Comparison of ENCODE assay signal across 8 cellular contexts in the genomic region with DNA sequence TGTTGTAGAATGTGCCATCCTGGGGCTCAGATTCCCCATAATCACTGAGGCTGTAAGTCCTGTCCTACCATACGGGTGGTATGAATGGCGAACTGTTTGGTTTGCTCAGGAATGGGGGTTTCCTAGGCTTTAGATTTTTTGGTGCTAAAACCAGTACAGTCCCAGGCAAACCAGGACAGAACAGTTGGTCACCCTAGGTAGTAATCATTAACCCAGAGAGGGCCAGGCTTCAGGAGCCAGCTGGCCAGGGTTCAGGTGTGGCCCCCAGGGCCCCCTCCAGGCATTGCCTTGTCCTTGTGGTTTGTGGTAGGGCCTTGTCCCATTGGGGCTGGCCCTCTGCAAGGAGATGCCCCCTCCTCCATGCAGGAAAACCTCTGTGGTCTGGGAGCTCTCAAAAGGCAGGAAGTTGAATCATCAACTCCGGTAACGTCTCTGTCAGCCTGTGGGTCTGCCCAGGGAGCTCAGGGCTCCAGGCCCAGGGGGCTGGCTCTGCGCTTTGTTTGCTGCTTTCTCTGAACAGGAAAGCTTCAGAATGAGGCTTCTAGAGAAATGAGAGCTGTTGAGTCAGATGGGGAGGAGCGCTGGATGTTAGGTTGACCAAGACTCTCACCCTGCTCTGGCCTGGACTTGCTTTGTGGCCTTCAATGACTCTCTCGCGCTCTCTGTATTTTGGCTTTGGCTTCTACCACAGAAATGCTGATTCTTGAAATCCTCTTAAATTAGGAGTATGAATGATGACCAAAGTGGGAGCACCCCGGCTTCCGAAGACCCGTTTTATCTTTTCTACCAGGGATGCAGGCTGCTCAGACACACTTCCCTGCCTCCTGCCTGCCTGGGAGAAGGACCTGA. TPM values are rescaled to one million over a fixed set of nuclear protein-coding genes. Genes with fewer than 3 reads are reported as not detected.
DNase-seq lines count a peak whose midpoint lies in the region; ATAC-seq and TF ChIP-seq lines count a peak whose summit lies in the region.

No MANE protein-coding gene starts in this region.

- H3K9me2 ChIP-seq in hepatocyte (replicated peaks; ENCODE audit: insufficient read depth): no peaks in the 10 kb centered on the region

- H4K20me1 ChIP-seq in hepatocyte (ENCODE audit: insufficient read depth, poor library complexity, severe bottlenecking): no peaks in the 10 kb centered on the region

- peak; percentile 73 for ATAC-seq in HG03342 (IDR thresholded peaks at IDR 0.05; ENCODE audit: unreplicated experiment)
- peak; percentile 99 for ATAC-seq in activated naive CD8-positive, alpha-beta T cell treated with anti-CD3 and anti-CD28 coated beads, Interleukin-2, amount 10 ng/mL, durations not matched to agents 7 days and 5 days (ENCODE audit: low read depth)

- H3K4me3 ChIP-seq in hepatocyte: no peak overlapping the region

- H3K27ac ChIP-seq in hepatocyte: peak overlapping the region; percentile 90

- peak overlapping the region; percentile 98 for H3K27ac Mint-ChIP-seq in activated naive CD8-positive, alpha-beta T cell treated with anti-CD3 and anti-CD28 coated beads, Interleukin-2, amount 10 ng/mL, durations not matched to agents 7 days and 5 days

- TF ChIP-seq CTCF in hepatocyte (IDR thresholded peaks at IDR 0.05; ENCODE audit: poor library complexity): no peak

- H3K4me1 ChIP-seq in hepatocyte (ENCODE audit: insufficient read depth): peaks cover 24% of the 10 kb centered on the region

- peaks cover 27% of the 10 kb centered on the region for H3K4me1 Mint-ChIP-seq in activated naive CD8-positive, alpha-beta T cell treated with anti-CD3 and anti-CD28 coated beads, Interleukin-2, amount 10 ng/mL, durations not matched to agents 7 days and 5 days

- no peaks in the 10 kb centered on the region for H3K36me3 ChIP-seq in hepatocyte (replicated peaks; ENCODE audit: insufficient read depth, low read depth)

- WGBS in hepatocyte (ENCODE audit: low lambda C conversion rate, missing lambda C conversion rate): 63% methylated on average over 11 of the region's 11 CpGs

- peak overlapping the region; percentile 74 for H3K4me3 Mint-ChIP-seq in activated naive CD8-positive, alpha-beta T cell treated with anti-CD3 and anti-CD28 coated beads, Interleukin-2, amount 10 ng/mL, durations not matched to agents 7 days and 5 days

- H3K36me3 Mint-ChIP-seq in activated naive CD8-positive, alpha-beta T cell treated with anti-CD3 and anti-CD28 coated beads, Interleukin-2, amount 10 ng/mL, durations not matched to agents 7 days and 5 days: no peaks in the 10 kb centered on the region

- DNase-seq in SHP77 (lab: John Stamatoyannopoulos, UW): peak; percentile 31 to 39
- DNase-seq in SHP77 treated with DMSO at 0.1 percent for 48 hours (lab: John Stamatoyannopoulos, UW): no peak
- peak; percentile 75 for DNase-seq in SKM-1 (lab: John Stamatoyannopoulos, UW; ENCODE audit: unreplicated experiment)
- peak; percentile 68 for DNase-seq in activated naive CD8-positive, alpha-beta T cell treated with anti-CD3 and anti-CD28 coated beads, Interleukin-2, amount 10 ng/mL, durations not matched to agents 7 days and 5 days
- DNase-seq in hepatocyte (ENCODE audit: low spot score): peak; percentile 83
- DNase-seq in stimulated activated CD4-positive, alpha-beta T cell treated with anti-CD3 and anti-CD28 coated beads, Interleukin-12 subunit alpha, Interleukin-12 subunit beta, amount 100 ng/mL, for 48 hours (ENCODE audit: low read depth in 2 of 3, low spot score in 1 of 3): peak; percentile 69 to 71 (median 70)
- DNase-seq in DMS79 (lab: John Stamatoyannopoulos, UW): no peak

- peak overlapping the region; percentile 12 for H3K4me2 ChIP-seq in hepatocyte

- H3K27me3 ChIP-seq in hepatocyte: no peaks in the 10 kb centered on the region

- peak overlapping the region; percentile 62 for H2AFZ ChIP-seq in hepatocyte

- peaks cover 16% of the 10 kb centered on the region for H3K79me2 ChIP-seq in hepatocyte

- no peaks in the 10 kb centered on the region for H3K9me3 Mint-ChIP-seq in activated naive CD8-positive, alpha-beta T cell treated with anti-CD3 and anti-CD28 coated beads, Interleukin-2, amount 10 ng/mL, durations not matched to agents 7 days and 5 days

- POLR2A ChIA-PET in activated naive CD8-positive, alpha-beta T cell treated with anti-CD3 and anti-CD28 coated beads, Interleukin-2, amount 10 ng/mL, durations not matched to agents 7 days and 5 days (lab: Charles Lee): interaction anchor here (0.6 to 3.3 kb wide), 10 partner anchors 9 to 277 kb away, joined by 3 to 40 read pairs (median 4); partner anchors contain the start of genes CDKN2AIPNL, JADE2 and PPP2CA

- no peaks in the 10 kb centered on the region for H3K9me3 ChIP-seq in hepatocyte (ENCODE audit: low read depth)

- H3K27me3 Mint-ChIP-seq in activated naive CD8-positive, alpha-beta T cell treated with anti-CD3 and anti-CD28 coated beads, Interleukin-2, amount 10 ng/mL, durations not matched to agents 7 days and 5 days: no peaks in the 10 kb centered on the region

RNA-seq across cellular contexts. Expression of gene JADE2, which starts 22.2 kb away (rescaled TPM):
- 100 to 1,000 TPM; 142 to 161 TPM for total RNA-seq in activated naive CD8-positive, alpha-beta T cell treated with anti-CD3 and anti-CD28 coated beads, Interleukin-2, amount 10 ng/mL, durations not matched to agents 7 days and 5 days
- 35.4 and 36.1 TPM in 2 replicates for total RNA-seq in hepatocyte
- 14.9 and 15.2 TPM in 2 replicates for polyA plus RNA-seq in hepatocyte

Comparison
In these comparisons a context has a peak if more than half of its experiments do, and no peak if none do; other contexts are left out.
1. DNase-seq: peak in SHP77 (2 of 2), SKM-1 (single experiment), activated naive CD8-positive, alpha-beta T cell treated with anti-CD3 and anti-CD28 coated beads, Interleukin-2, amount 10 ng/mL, durations not matched to agents 7 days and 5 days (single experiment), hepatocyte (single experiment) and stimulated activated CD4-positive, alpha-beta T cell treated with anti-CD3 and anti-CD28 coated beads, Interleukin-12 subunit alpha, Interleukin-12 subunit beta, amount 100 ng/mL, for 48 hours (3 of 3); none in SHP77 treated with DMSO at 0.1 percent for 48 hours (single experiment) and DMS79 (single experiment).